26 cellular contexts compared by ENCODE assay signal in genomic region chr2:200777275-200777674, GRCh38. TPM values are rescaled to one million over a fixed set of nuclear protein-coding genes. Genes with fewer than 3 reads are reported as not detected.
DNase-seq lines count a peak whose midpoint lies in the region; ATAC-seq and TF ChIP-seq lines count a peak whose summit lies in the region.
"Had no signal": no experiment of that assay in that cellular context is flagged by ENCODE, and none has a peak within 500 bp of the region (broad histone marks: within the 10 kb centered on the region; RNA-seq: fewer than 3 reads in every experiment).

No MANE protein-coding gene starts in this region.

- H3F3A ChIP-seq in PC-3 (ENCODE audit: low read length, unreplicated experiment), result no peaks in the 10 kb centered on the region

- no peak overlapping the region; the same call in 1 of the 2 replicates for H3K4me3 ChIP-seq in PC-3 (ENCODE audit: low read length)
- no peak overlapping the region for H3K4me3 ChIP-seq in mucosa of descending colon
- H3K4me3 ChIP-seq: heart left ventricle, left ventricle myocardium inferior, ovary, right atrium auricular region, testis, vagina had no signal

- CTCF ChIA-PET in PC-3 (lab: Charles Lee), result no interaction called here

- H3K27ac ChIP-seq in PC-3 (ENCODE audit: low read length), result peak overlapping the region; percentile 51
- H3K27ac ChIP-seq: heart left ventricle, left ventricle myocardium inferior, ovary, right atrium auricular region, testis, vagina, WERI-Rb-1 had no signal

- H3K4me1 ChIP-seq in PC-3 (ENCODE audit: insufficient read depth, low read length) (peaks cover 36% of the 10 kb centered on the region), mucosa of descending colon (ENCODE audit: low read depth) (no peaks in the 10 kb centered on the region)
- H3K4me1 ChIP-seq: left ventricle myocardium inferior, right atrium auricular region, testis, vagina had no signal

- peak overlapping the region; percentile 8; the same call in 1 of the 2 replicates for H3K9ac ChIP-seq in PC-3 (ENCODE audit: low read length)

- no peaks in the 10 kb centered on the region for H3K9me3 ChIP-seq in PC-3 (ENCODE audit: low read length)
- H3K9me3 ChIP-seq in mucosa of descending colon, result peaks cover 4% of the 10 kb centered on the region
- H3K9me3 ChIP-seq: heart left ventricle, left ventricle myocardium inferior, ovary, testis, vagina had no signal

- H3K9me2 ChIP-seq in PC-3 (replicated peaks; ENCODE audit: low read length), result no peaks in the 10 kb centered on the region

- H4K20me1 ChIP-seq in PC-3 (ENCODE audit: low read length), result no peaks in the 10 kb centered on the region

- peak; percentile 87 for ATAC-seq in PC-3
- peak; percentile 56 for ATAC-seq in esophagus mucosa
- ATAC-seq in mucosa of descending colon, result peak; percentile 94
- no peak for ATAC-seq in HG02973 (IDR thresholded peaks at IDR 0.05; ENCODE audit: unreplicated experiment)
- ATAC-seq in HG02623 (IDR thresholded peaks at IDR 0.05; ENCODE audit: unreplicated experiment), result no peak
- ATAC-seq: activated CD8-positive, alpha-beta memory T cell treated with anti-CD3 and anti-CD28 coated beads, Interleukin-2, amount 10 ng/mL, durations not matched to agents 7 days and 5 days had no signal

- no peak overlapping the region for H2AFZ ChIP-seq in PC-3 (ENCODE audit: low read length)

- TF ChIP-seq CTCF in PC-3 (conservative IDR thresholded peaks at IDR 0.05; ENCODE audit: low read depth, low read length), result no peak
- TF ChIP-seq CTCF in mucosa of descending colon (IDR thresholded peaks at IDR 0.05), result no peak

- no peaks in the 10 kb centered on the region for H3K27me3 ChIP-seq in PC-3 (ENCODE audit: low read length)
- H3K27me3 ChIP-seq: heart left ventricle, ovary, right atrium auricular region, testis, vagina had no signal

- POLR2A ChIA-PET in PC-3 (lab: Charles Lee; ENCODE audit: unreplicated experiment), result interaction anchor here (0.6 to 1.0 kb wide), 2 partner anchors 9 to 12 kb away, joined by 4 read pairs; no protein-coding TSS in a partner anchor

- BruUV-seq in PC-3 (replicated peaks; lab: Mats Ljungman, UMichigan), result no TSS peak

- intact Hi-C loops in PC-3 (cut with micrococcal nuclease), result no loop called here
- intact Hi-C loops in mucosa of descending colon (cut with DNase I, micrococcal nuclease), result no loop called here

- H3K36me3 ChIP-seq in PC-3 (ENCODE audit: low read depth, low read length) (no peaks in the 10 kb centered on the region), mucosa of descending colon (ENCODE audit: low read depth) (no peaks in the 10 kb centered on the region)
- H3K36me3 ChIP-seq: heart left ventricle, left ventricle myocardium inferior, ovary, right atrium auricular region, vagina, WERI-Rb-1 had no signal

- peak overlapping the region; percentile 58 for H3K4me2 ChIP-seq in PC-3 (ENCODE audit: low read length)

- no peaks in the 10 kb centered on the region for H3K79me2 ChIP-seq in PC-3 (ENCODE audit: low read length)

- DNase-seq in DMS53 (lab: John Stamatoyannopoulos, UW) (peak; percentile 96), PC-3 (peak; percentile 83), mucosa of descending colon (no peak), NCI-H1092 treated with DMSO at 0.1 percent for 48 hours (lab: John Stamatoyannopoulos, UW) (no peak), dedifferentiated amniotic fluid mesenchymal stem cell (ENCODE audit: extremely low spot score) (no peak)
- DNase-seq: activated CD4-positive, alpha-beta T cell treated with anti-CD3 and anti-CD28 coated beads, Interleukin-2, amount 10 ng/mL, durations not matched to agents 7 days and 5 days; activated CD8-positive, alpha-beta memory T cell treated with anti-CD3 and anti-CD28 coated beads, Interleukin-2, amount 10 ng/mL, durations not matched to agents 7 days and 5 days; anterior cingulate cortex; caudate nucleus; dermis blood vessel endothelial cell; heart left ventricle; Kasumi-1; left ventricle myocardium inferior; NCI-H187; NCI-H2171 treated with DMSO at 0.1 percent for 48 hours; NCI-H69; ovary; stimulated activated CD4-positive, alpha-beta T cell treated with anti-CD3 and anti-CD28 coated beads, Interleukin-12 subunit alpha, Interleukin-12 subunit beta, amount 100 ng/mL, for 4 hours; stimulated activated naive CD4-positive, alpha-beta T cell treated with Interleukin-2 at 50 U/mL for 16 hours; testis; WERI-Rb-1 had no signal

RNA-seq across cellular contexts. Expression of gene BZW1, which starts 34.4 kb away (rescaled TPM):
- total RNA-seq in PC-3 (2014; rRNA removed), result 389 and 626 TPM in 2 replicates
- 268 TPM for total RNA-seq in esophagus mucosa
- 100 to 1,000 TPM; 137 to 235 (median 174) TPM for total RNA-seq in mucosa of descending colon

Comparison
In these comparisons a context has a peak if more than half of its experiments do, and no peak if none do; other contexts are left out.
1. DNase-seq: peak in DMS53 (single experiment) and PC-3 (single experiment); none in mucosa of descending colon (0 of 3), NCI-H1092 treated with DMSO at 0.1 percent for 48 hours (single experiment) and dedifferentiated amniotic fluid mesenchymal stem cell (single experiment).
2. ATAC-seq: peak in PC-3 (single experiment), esophagus mucosa (single experiment) and mucosa of descending colon (single experiment); none in HG02973 (single experiment) and HG02623 (single experiment).